1 cellular context compared by ENCODE assay signal in genomic region chr12:65407388-65408149, GRCh38.
TF ChIP-seq lines count a peak whose summit lies in the region.

No MANE protein-coding gene starts in this region.

TF ChIP-seq in HEK293, 187 proteins besides CTCF, POLR2A, EP300 and RAD21 (continued from another document):
- TF ChIP-seq ZBTB26 (tag by site-specific recombination; optimal IDR thresholded peaks at IDR 0.05): no peak
TF ChIP-seq in HEK293: peak in this region for 1.
